Comparison of ENCODE assay signal across 11 cellular contexts in genomic region chr5:135031813-135032612, GRCh38. TPM values are rescaled to one million over a fixed set of nuclear protein-coding genes. Genes with fewer than 3 reads are reported as not detected.
DNase-seq lines count a peak whose midpoint lies in the region; ATAC-seq, FAIRE-seq and TF ChIP-seq lines count a peak whose summit lies in the region.
"Had no signal": no experiment of that assay in that cellular context is flagged by ENCODE, and none has a peak within 500 bp of the region (broad histone marks: within the 10 kb centered on the region; RNA-seq: fewer than 3 reads in every experiment).

No MANE protein-coding gene starts in this region.

- ATAC-seq in stimulated activated naive CD8-positive, alpha-beta T cell treated with anti-CD3 and anti-CD28 coated beads, Interleukin-15, Interleukin-2, amounts not matched to agents 100 U/mL and 50 U/mL, for 24 hours = no peak
- no peak for ATAC-seq in activated T-helper 17 cell treated with anti-CD3 and anti-CD28 coated beads, Interleukin-2, amount 50 U/mL, for 72 hours (replicated peaks)
- no peak for ATAC-seq in GM21619 (IDR thresholded peaks at IDR 0.05; ENCODE audit: unreplicated experiment)
- ATAC-seq in HG03025 (IDR thresholded peaks at IDR 0.05; ENCODE audit: low FRiP score, unreplicated experiment) = no peak

- no peaks in the 10 kb centered on the region for H3K9me1 ChIP-seq in keratinocyte (ENCODE audit: control insufficient read depth, extremely low read depth, insufficient read depth, low read length)

- no peaks in the 10 kb centered on the region for H3K79me2 ChIP-seq in keratinocyte (ENCODE audit: control insufficient read depth, insufficient read depth, low read length)

- no peaks in the 10 kb centered on the region for H3K36me3 ChIP-seq in keratinocyte (ENCODE audit: control insufficient read depth in 2 of 2, extremely low read depth in 1 of 2, insufficient read depth in 2 of 2, low read length in 2 of 2)

- no peak overlapping the region for H3K27ac ChIP-seq in keratinocyte (ENCODE audit: control insufficient read depth, insufficient read depth, low read length)

- peak overlapping the region; percentile 75 for H3K4me3 Mint-ChIP-seq in stimulated activated naive CD8-positive, alpha-beta T cell treated with anti-CD3 and anti-CD28 coated beads, Interleukin-15, Interleukin-2, amounts not matched to agents 100 ng/mL and 50 ng/mL, for 24 hours
- peak overlapping the region; percentile 58 for H3K4me3 Mint-ChIP-seq in activated T-helper 17 cell treated with anti-CD3 and anti-CD28 coated beads, Interleukin-2, amount 50 U/mL, for 72 hours

- peaks cover 92% of the 10 kb centered on the region for H3K27me3 ChIP-seq in keratinocyte (ENCODE audit: control insufficient read depth, extremely low read depth, insufficient read depth, low read length)

- no peak overlapping the region for H2AFZ ChIP-seq in keratinocyte (ENCODE audit: control insufficient read depth, low read length)

- peaks cover 35% of the 10 kb centered on the region for H3K4me1 Mint-ChIP-seq in stimulated activated naive CD8-positive, alpha-beta T cell treated with anti-CD3 and anti-CD28 coated beads, Interleukin-15, Interleukin-2, amounts not matched to agents 100 ng/mL and 50 ng/mL, for 24 hours (ENCODE audit: low read depth)
- H3K4me1 Mint-ChIP-seq in activated T-helper 17 cell treated with anti-CD3 and anti-CD28 coated beads, Interleukin-2, amount 50 U/mL, for 72 hours = peaks cover 15% of the 10 kb centered on the region

- no peak for TF ChIP-seq CTCF in keratinocyte (optimal IDR thresholded peaks at IDR 0.05 in 1 of 3, IDR thresholded peaks at IDR 0.05 in 1 of 3, conservative IDR thresholded peaks at IDR 0.05 in 1 of 3; ENCODE audit: extremely low read depth in 1 of 3, insufficient read depth in 2 of 3, low read length in 3 of 3)

- no peaks in the 10 kb centered on the region for H3K9me3 Mint-ChIP-seq in stimulated activated naive CD8-positive, alpha-beta T cell treated with anti-CD3 and anti-CD28 coated beads, Interleukin-15, Interleukin-2, amounts not matched to agents 100 ng/mL and 50 ng/mL, for 24 hours
- H3K9me3 Mint-ChIP-seq in activated T-helper 17 cell treated with anti-CD3 and anti-CD28 coated beads, Interleukin-2, amount 50 U/mL, for 72 hours = no peaks in the 10 kb centered on the region

- H3K27ac Mint-ChIP-seq in stimulated activated naive CD8-positive, alpha-beta T cell treated with anti-CD3 and anti-CD28 coated beads, Interleukin-15, Interleukin-2, amounts not matched to agents 100 ng/mL and 50 ng/mL, for 24 hours = no peak overlapping the region
- no peak overlapping the region for H3K27ac Mint-ChIP-seq in activated T-helper 17 cell treated with anti-CD3 and anti-CD28 coated beads, Interleukin-2, amount 50 U/mL, for 72 hours

- DNase-seq in stimulated activated naive CD8-positive, alpha-beta T cell treated with anti-CD3 and anti-CD28 coated beads, Interleukin-15, Interleukin-2, amounts not matched to agents 100 U/mL and 50 U/mL, for 24 hours = no peak
- DNase-seq in keratinocyte (ENCODE audit: low read depth, low spot score) (no peak), HEK293T (ENCODE audit: extremely low spot score) (no peak)
- no peak for DNase-seq in activated CD4-positive, alpha-beta T cell treated with anti-CD3 and anti-CD28 coated beads for 4 hours
- DNase-seq: KG1, T1000 had no signal

- no peak overlapping the region for H3K9ac ChIP-seq in keratinocyte (ENCODE audit: control insufficient read depth, extremely low read depth, insufficient read depth, low read length)

- H3K9me3 ChIP-seq in keratinocyte (ENCODE audit: control insufficient read depth, low read depth, low read length) = peaks cover 10% of the 10 kb centered on the region

- H3K4me1 ChIP-seq in keratinocyte (ENCODE audit: control insufficient read depth, extremely low read depth, insufficient read depth, low read length) = peaks cover 7% of the 10 kb centered on the region

- POLR2A ChIA-PET in HEK293T (lab: Yijun Ruan, JAX) = interaction anchor here (1.6 kb wide), 1 partner anchor 8 kb away, joined by 6 read pairs; no protein-coding TSS in a partner anchor

- H3K27me3 Mint-ChIP-seq in stimulated activated naive CD8-positive, alpha-beta T cell treated with anti-CD3 and anti-CD28 coated beads, Interleukin-15, Interleukin-2, amounts not matched to agents 100 ng/mL and 50 ng/mL, for 24 hours = peaks cover 82% of the 10 kb centered on the region
- peaks cover 65% of the 10 kb centered on the region for H3K27me3 Mint-ChIP-seq in activated T-helper 17 cell treated with anti-CD3 and anti-CD28 coated beads, Interleukin-2, amount 50 U/mL, for 72 hours

- peaks cover 4% of the 10 kb centered on the region for H4K20me1 ChIP-seq in keratinocyte (ENCODE audit: control insufficient read depth, extremely low read depth, insufficient read depth, low read length)

- FAIRE-seq in keratinocyte (lab: Jason Lieb, UNC) = no peak

- peak overlapping the region in 1 of 3 experiments; percentile 5 for H3K4me3 ChIP-seq in keratinocyte (ENCODE audit: control insufficient read depth in 2 of 3, extremely low read depth in 1 of 3, insufficient read depth in 2 of 3, low read depth in 1 of 3, low read length in 3 of 3)

- peaks cover 6% of the 10 kb centered on the region for H3K36me3 Mint-ChIP-seq in stimulated activated naive CD8-positive, alpha-beta T cell treated with anti-CD3 and anti-CD28 coated beads, Interleukin-15, Interleukin-2, amounts not matched to agents 100 ng/mL and 50 ng/mL, for 24 hours (ENCODE audit: low read depth)
- H3K36me3 Mint-ChIP-seq in activated T-helper 17 cell treated with anti-CD3 and anti-CD28 coated beads, Interleukin-2, amount 50 U/mL, for 72 hours (ENCODE audit: low read depth) = peaks cover 24% of the 10 kb centered on the region

- dilution Hi-C loops in keratinocyte (cut with MboI; ENCODE audit: extremely low pct_ligation_motif_present, low sequenced_read_pairs) = no loop called here

- CTCF ChIA-PET in HEK293T (lab: Yijun Ruan, JAX) = interaction anchor here (0.6 kb wide), 1 partner anchor 269 kb away, joined by 4 read pairs; no protein-coding TSS in a partner anchor

- H3K4me2 ChIP-seq in keratinocyte (ENCODE audit: control insufficient read depth, extremely low read depth, insufficient read depth, low read depth, low read length) = peak overlapping the region; percentile 1

TF ChIP-seq in HEK293T, 16 proteins besides CTCF, POLR2A, EP300 and RAD21:
- TF ChIP-seq ZNF384 (IDR thresholded peaks at IDR 0.05) (no peak), CTBP1 (IDR thresholded peaks at IDR 0.05; ENCODE audit: borderline replicate concordance) (no peak), ELF4 (IDR thresholded peaks at IDR 0.05) (no peak)

RNA-seq across cellular contexts. Expression of gene PITX1, which starts 2.0 kb away (rescaled TPM):
- not detected for total RNA-seq in activated T-helper 17 cell treated with anti-CD3 and anti-CD28 coated beads, Interleukin-2, amount 50 U/mL, for 72 hours
- 0.73 to 2.3 TPM (median 1.7 TPM) in 3 replicates for polyA plus RNA-seq in keratinocyte
- 2.4 TPM for polyA plus RNA-seq in keratinocyte (2011; ENCODE audit: low read depth)
- polyA plus RNA-seq in keratinocyte (2011; cell fraction: cytosol; rRNA removed) = 1.4 and 3.5 TPM in 2 replicates
- 1.2 and 1.5 TPM in 2 replicates for polyA plus RNA-seq in keratinocyte (2011; cell fraction: nucleus; rRNA removed)
- 2.5 and 6.4 TPM in 2 replicates for polyA plus RNA-seq in keratinocyte (2012; ENCODE audit: low replicate concordance)
- 0.54 to 2.0 TPM (median 0.72 TPM) in 3 replicates for polyA minus RNA-seq in keratinocyte
- 10.0 TPM for polyA minus RNA-seq in keratinocyte (2011; cell fraction: cytosol; rRNA and poly(A)+ RNA removed)
- polyA minus RNA-seq in keratinocyte (2011; cell fraction: nucleus; rRNA and poly(A)+ RNA removed) = 0.93 and 1.7 TPM in 2 replicates
- total RNA-seq: mononuclear cell had no signal
